In the genomic region with DNA sequence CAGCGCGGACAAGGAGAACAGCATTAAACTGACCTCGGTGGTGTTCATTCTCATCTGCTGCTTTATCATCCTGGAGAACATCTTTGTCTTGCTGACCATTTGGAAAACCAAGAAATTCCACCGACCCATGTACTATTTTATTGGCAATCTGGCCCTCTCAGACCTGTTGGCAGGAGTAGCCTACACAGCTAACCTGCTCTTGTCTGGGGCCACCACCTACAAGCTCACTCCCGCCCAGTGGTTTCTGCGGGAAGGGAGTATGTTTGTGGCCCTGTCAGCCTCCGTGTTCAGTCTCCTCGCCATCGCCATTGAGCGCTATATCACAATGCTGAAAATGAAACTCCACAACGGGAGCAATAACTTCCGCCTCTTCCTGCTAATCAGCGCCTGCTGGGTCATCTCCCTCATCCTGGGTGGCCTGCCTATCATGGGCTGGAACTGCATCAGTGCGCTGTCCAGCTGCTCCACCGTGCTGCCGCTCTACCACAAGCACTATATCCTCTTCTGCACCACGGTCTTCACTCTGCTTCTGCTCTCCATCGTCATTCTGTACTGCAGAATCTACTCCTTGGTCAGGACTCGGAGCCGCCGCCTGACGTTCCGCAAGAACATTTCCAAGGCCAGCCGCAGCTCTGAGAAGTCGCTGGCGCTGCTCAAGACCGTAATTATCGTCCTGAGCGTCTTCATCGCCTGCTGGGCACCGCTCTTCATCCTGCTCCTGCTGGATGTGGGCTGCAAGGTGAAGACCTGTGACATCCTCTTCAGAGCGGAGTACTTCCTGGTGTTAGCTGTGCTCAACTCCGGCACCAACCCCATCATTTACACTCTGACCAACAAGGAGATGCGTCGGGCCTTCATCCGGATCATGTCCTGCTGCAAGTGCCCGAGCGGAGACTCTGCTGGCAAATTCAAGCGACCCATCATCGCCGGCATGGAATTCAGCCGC, we compare ENCODE assay signal across 8 cellular contexts. TPM values are rescaled to one million over a fixed set of nuclear protein-coding genes. Genes with fewer than 3 reads are reported as not detected.
A peak's percentile ranks its signal among the peaks of the same experiment; 100 is the strongest.
DNase-seq lines count a peak whose midpoint lies in the region; ATAC-seq and TF ChIP-seq lines count a peak whose summit lies in the region.

No MANE protein-coding gene starts in this region.

- peaks cover 92% of the 10 kb centered on the region for H3K36me3 Mint-ChIP-seq in effector memory CD8-positive, alpha-beta T cell (ENCODE audit: insufficient read depth)

- TF ChIP-seq CTCF in GM12875 (IDR thresholded peaks at IDR 0.05; ENCODE audit: borderline replicate concordance, insufficient read depth, low read depth, low read length), result no peak
- TF ChIP-seq CTCF in brain microvascular endothelial cell (IDR thresholded peaks at IDR 0.05; ENCODE audit: low read depth, low read length, missing control alignments), result no peak

- peak; percentile 45 for ATAC-seq in effector memory CD8-positive, alpha-beta T cell (replicated peaks)

- H3K4me1 Mint-ChIP-seq in effector memory CD8-positive, alpha-beta T cell (ENCODE audit: low read depth in 2 of 2), result peaks cover 46 to 66% of the 10 kb centered on the region in 2 donors

- H3K9me3 Mint-ChIP-seq in effector memory CD8-positive, alpha-beta T cell, result no peaks in the 10 kb centered on the region

- in situ Hi-C loops in brain microvascular endothelial cell (cut with HindIII; ENCODE audit: low pct_ligation_motif_present, low sequenced_read_pairs), result no loop called here

- H3K27me3 Mint-ChIP-seq in effector memory CD8-positive, alpha-beta T cell, result no peaks in the 10 kb centered on the region

- no peak overlapping the region for H3K27ac ChIP-seq in brain microvascular endothelial cell

- no peaks in the 10 kb centered on the region for H3K36me3 ChIP-seq in brain microvascular endothelial cell (replicated peaks)

- H3K4me3 Mint-ChIP-seq in effector memory CD8-positive, alpha-beta T cell, result peak overlapping the region; percentile 99

- peak overlapping the region; percentile 98 to 99 for H3K27ac Mint-ChIP-seq in effector memory CD8-positive, alpha-beta T cell

- H3K27me3 ChIP-seq in brain microvascular endothelial cell (replicated peaks), result peaks cover 5% of the 10 kb centered on the region

- H3K4me3 ChIP-seq in GM12875 (ENCODE audit: low read depth, low read length), result peak overlapping the region; percentile 87
- H3K4me3 ChIP-seq in brain microvascular endothelial cell (ENCODE audit: low read depth, low read length), result no peak overlapping the region

- peak; percentile 61 for DNase-seq in activated CD4-positive, alpha-beta T cell treated with anti-CD3 and anti-CD28 coated beads, Interleukin-2, amount 50 U/mL, for 1 hour
- DNase-seq in effector memory CD8-positive, alpha-beta T cell, result peak; percentile 58 to 65 (median 63)
- DNase-seq in stimulated activated CD4-positive, alpha-beta T cell treated with anti-CD3 and anti-CD28 coated beads, Interleukin-15, amount 100 ng/mL, for 24 hours, result peak; percentile 73
- DNase-seq in superior temporal gyrus (ENCODE audit: extremely low spot score) (no peak), cerebellum (ENCODE audit: low spot score) (no peak), brain microvascular endothelial cell (no peak), SKM-1 (lab: John Stamatoyannopoulos, UW; ENCODE audit: unreplicated experiment) (no peak)

RNA-seq across cellular contexts. Expression of gene S1PR1, which starts 2.5 kb away (rescaled TPM):
- 38.3 TPM for total RNA-seq in cerebellum

Comparison
In these comparisons a context has a peak if more than half of its experiments do, and no peak if none do; other contexts are left out.
1. DNase-seq: peak in activated CD4-positive, alpha-beta T cell treated with anti-CD3 and anti-CD28 coated beads, Interleukin-2, amount 50 U/mL, for 1 hour (single experiment), effector memory CD8-positive, alpha-beta T cell (3 of 3) and stimulated activated CD4-positive, alpha-beta T cell treated with anti-CD3 and anti-CD28 coated beads, Interleukin-15, amount 100 ng/mL, for 24 hours (single experiment); none in superior temporal gyrus (single experiment), cerebellum (single experiment), brain microvascular endothelial cell (single experiment) and SKM-1 (single experiment).